In genomic region chr22:25110846-25111578, GRCh38 we compare ENCODE assay signal across 8 cellular contexts.
DNase-seq lines count a peak whose midpoint lies in the region; ATAC-seq and TF ChIP-seq lines count a peak whose summit lies in the region.

No MANE protein-coding gene starts in this region.

- H3K27me3 ChIP-seq in lung (ENCODE audit: control insufficient read depth, insufficient read depth): no peaks in the 10 kb centered on the region

- peaks cover 0 to 5% of the 10 kb centered on the region in 2 donors for H3K36me3 Mint-ChIP-seq in CD14-positive monocyte

- H3K27me3 Mint-ChIP-seq in CD14-positive monocyte (ENCODE audit: low read depth in 3 of 3): peaks cover 34 to 48% (median 36%) of the 10 kb centered on the region in 3 donors

- CTCF ChIA-PET in HEK293T (lab: Yijun Ruan, JAX): interaction anchor here (0.5 to 1.4 kb wide), 6 partner anchors 29 to 308 kb away, joined by 3 to 4 read pairs (median 3); no protein-coding TSS in a partner anchor

- no peak for TF ChIP-seq CTCF in CD14-positive monocyte (IDR thresholded peaks at IDR 0.05)
- peak; percentile 52 for TF ChIP-seq CTCF in lung (IDR thresholded peaks at IDR 0.05; ENCODE audit: control extremely low read depth, extremely low read depth)

- intact Hi-C loops in CD14-positive monocyte (cut with micrococcal nuclease): no loop called here

- H3K9me3 ChIP-seq in lung (ENCODE audit: control insufficient read depth in 2 of 2, insufficient read depth in 1 of 2, low read length in 1 of 2): peaks cover 0 to 6% of the 10 kb centered on the region in 2 donors

- no peak for DNase-seq in CD14-positive monocyte (ENCODE audit: low spot score)
- DNase-seq in HEK293T (ENCODE audit: extremely low spot score): peak; percentile 89
- DNase-seq in NCI-H748 (lab: John Stamatoyannopoulos, UW; ENCODE audit: unreplicated experiment): peak; percentile 83
- peak; percentile 84 for DNase-seq in activated CD8-positive, alpha-beta memory T cell treated with anti-CD3 and anti-CD28 coated beads for 24 hours
- peak; percentile 27 for DNase-seq in effector CD8-positive, alpha-beta T cell (lab: John Stamatoyannopoulos, UW)
- peak; percentile 67 for DNase-seq in lung (ENCODE audit: low spot score)
- DNase-seq in stimulated activated CD4-positive, alpha-beta T cell treated with anti-CD3 and anti-CD28 coated beads, TNF-alpha, amount 100 ng/mL, for 1 hour (ENCODE audit: low read depth in 3 of 3, low spot score in 1 of 3): peak in 2 of 3 donors; percentile 20 to 26
- DNase-seq in mesenteric fat pad (ENCODE audit: low spot score): no peak

- peak overlapping the region in 1 of 2 donors; percentile 84 for H3K27ac ChIP-seq in lung (ENCODE audit: low read depth in 1 of 2, low read length in 1 of 2)

- POLR2A ChIA-PET in HEK293T (lab: Yijun Ruan, JAX): interaction anchor here (0.7 to 0.9 kb wide), 2 partner anchors 18 to 56 kb away, joined by 3 read pairs; no protein-coding TSS in a partner anchor

- peak overlapping the region in 1 of 7 donors; percentile 43 for H3K27ac Mint-ChIP-seq in CD14-positive monocyte

- peaks cover 11% of the 10 kb centered on the region for H3K4me1 Mint-ChIP-seq in CD14-positive monocyte

- WGBS in lung, 2 donors: 0 to 1% methylated on average over 35 to 36 of the region's 36 CpGs

- peaks cover 0 to 18% of the 10 kb centered on the region in 2 donors for H3K4me1 ChIP-seq in lung (ENCODE audit: control insufficient read depth in 2 of 2, insufficient read depth in 2 of 2, low read length in 2 of 2)

- peak overlapping the region; percentile 35 to 76 for H3K4me3 Mint-ChIP-seq in CD14-positive monocyte

- H3K4me3 ChIP-seq in lung: peak overlapping the region; percentile 5

- peaks cover 0 to 17% (median 10%) of the 10 kb centered on the region in 7 donors for H3K9me3 Mint-ChIP-seq in CD14-positive monocyte

- no peaks in the 10 kb centered on the region for H3K36me3 ChIP-seq in lung (ENCODE audit: control insufficient read depth in 2 of 2, insufficient read depth in 2 of 2, low read length in 2 of 2)

- ATAC-seq in lung (ENCODE audit: insufficient read depth, low FRiP score): peak; percentile 44

TF ChIP-seq in HEK293T, 16 proteins besides CTCF, POLR2A, EP300 and RAD21:
- peak; percentile 78 for TF ChIP-seq L3MBTL2 (conservative IDR thresholded peaks at IDR 0.05)
- TF ChIP-seq FOXA1 (IDR thresholded peaks at IDR 0.05): no peak
- no peak for TF ChIP-seq NFRKB (IDR thresholded peaks at IDR 0.05)
- no peak for TF ChIP-seq BHLHE40 (IDR thresholded peaks at IDR 0.05; ENCODE audit: borderline replicate concordance)
- TF ChIP-seq ZNF384 (IDR thresholded peaks at IDR 0.05): no peak
- no peak for TF ChIP-seq SUZ12 (IDR thresholded peaks at IDR 0.05)
- TF ChIP-seq, protein P1, sequence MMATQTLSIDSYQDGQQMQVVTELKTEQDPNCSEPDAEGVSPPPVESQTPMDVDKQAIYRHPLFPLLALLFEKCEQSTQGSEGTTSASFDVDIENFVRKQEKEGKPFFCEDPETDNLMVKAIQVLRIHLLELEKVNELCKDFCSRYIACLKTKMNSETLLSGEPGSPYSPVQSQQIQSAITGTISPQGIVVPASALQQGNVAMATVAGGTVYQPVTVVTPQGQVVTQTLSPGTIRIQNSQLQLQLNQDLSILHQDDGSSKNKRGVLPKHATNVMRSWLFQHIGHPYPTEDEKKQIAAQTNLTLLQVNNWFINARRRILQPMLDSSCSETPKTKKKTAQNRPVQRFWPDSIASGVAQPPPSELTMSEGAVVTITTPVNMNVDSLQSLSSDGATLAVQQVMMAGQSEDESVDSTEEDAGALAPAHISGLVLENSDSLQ (IDR thresholded peaks at IDR 0.05): peak; percentile 90
- no peak for TF ChIP-seq ARNT (IDR thresholded peaks at IDR 0.05)
- TF ChIP-seq TARDBP (IDR thresholded peaks at IDR 0.05): no peak
- no peak for TF ChIP-seq FOXM1 (IDR thresholded peaks at IDR 0.05; ENCODE audit: borderline replicate concordance)
- no peak for TF ChIP-seq ELF4 (IDR thresholded peaks at IDR 0.05)
- 0 out of 2 replicates have a peak, but pooled peaks have one; percentile 12 for TF ChIP-seq CTBP1 (IDR thresholded peaks at IDR 0.05; ENCODE audit: borderline replicate concordance)
- no peak for TF ChIP-seq HDGF (IDR thresholded peaks at IDR 0.05; ENCODE audit: borderline replicate concordance)
- TF ChIP-seq SP1 (IDR thresholded peaks at IDR 0.05): no peak
- no peak for TF ChIP-seq LEF1 (IDR thresholded peaks at IDR 0.05; ENCODE audit: borderline replicate concordance)

Comparison
In these comparisons a context has a peak if more than half of its experiments do, and no peak if none do; other contexts are left out.
1. DNase-seq: peak in HEK293T (single experiment), NCI-H748 (single experiment), activated CD8-positive, alpha-beta memory T cell treated with anti-CD3 and anti-CD28 coated beads for 24 hours (single experiment), effector CD8-positive, alpha-beta T cell (single experiment), lung (single experiment) and stimulated activated CD4-positive, alpha-beta T cell treated with anti-CD3 and anti-CD28 coated beads, TNF-alpha, amount 100 ng/mL, for 1 hour (2 of 3); none in CD14-positive monocyte (single experiment) and mesenteric fat pad (single experiment).